8 cellular contexts compared by ENCODE assay signal in genomic region chr16:85799497-85800320, GRCh38. TPM values are rescaled to one million over a fixed set of nuclear protein-coding genes. Genes with fewer than 3 reads are reported as not detected.
A peak's percentile ranks its signal among the peaks of the same experiment; 100 is the strongest.
DNase-seq lines count a peak whose midpoint lies in the region; ATAC-seq, FAIRE-seq and TF ChIP-seq lines count a peak whose summit lies in the region.

TSS of gene COX4I1 (plus strand) at chr16:85799695. CDS start at chr16:85801206, 1,511 bp downstream.
TSS of gene EMC8 (minus strand) at chr16:85799544. CDS start at chr16:85799295, 249 bp downstream.

- H3K9me3 Mint-ChIP-seq in activated naive CD8-positive, alpha-beta T cell treated with anti-CD3 and anti-CD28 coated beads, Interleukin-2, amount 50 U/mL, for 24 hours = no peaks in the 10 kb centered on the region

- peaks cover 46% of the 10 kb centered on the region for H3K79me2 ChIP-seq in parathyroid adenoma

- DNase-seq in GM12891 (ENCODE audit: insufficient read length, low spot score) = peak; percentile 96
- DNase-seq in NCI-H1417 treated with DMSO at 0.1 percent for 48 hours (lab: John Stamatoyannopoulos, UW) = peak; percentile 24
- DNase-seq in SW480 (ENCODE audit: low spot score) = peak; percentile 88
- DNase-seq in activated naive CD8-positive, alpha-beta T cell treated with anti-CD3 and anti-CD28 coated beads, Interleukin-2, amount 50 U/mL, for 24 hours = peak; percentile 96
- peak; percentile 94 to 96 for DNase-seq in cardiac muscle cell (ENCODE audit: low read depth in 1 of 2, low spot score in 1 of 2)
- peak; percentile 90 to 97 for DNase-seq in tibial artery

- H3K9ac ChIP-seq in parathyroid adenoma = peak within 1 kb of the TSS; percentile 82

- TF ChIP-seq CTCF in cardiac muscle cell (IDR thresholded peaks at IDR 0.05; ENCODE audit: low read depth, low read length) (no peak), parathyroid adenoma (IDR thresholded peaks at IDR 0.05) (no peak), tibial artery (IDR thresholded peaks at IDR 0.05) (no peak)

- peak; percentile 95 for FAIRE-seq in GM12891 (lab: Jason Lieb, UNC)

- H3K4me3 ChIP-seq in cardiac muscle cell = peak within 1 kb of the TSS; percentile 100
- H3K4me3 ChIP-seq in parathyroid adenoma (ENCODE audit: low read depth, low read length) = peak within 1 kb of the TSS; percentile 67
- H3K4me3 ChIP-seq in tibial artery = peak within 1 kb of the TSS; percentile 89 to 93

- peak within 1 kb of the TSS; percentile 98 for H3K27ac ChIP-seq in cardiac muscle cell
- peak within 1 kb of the TSS; percentile 80 for H3K27ac ChIP-seq in parathyroid adenoma
- peak within 1 kb of the TSS; percentile 79 to 86 for H3K27ac ChIP-seq in tibial artery

- no peaks in the 10 kb centered on the region for H3K27me3 Mint-ChIP-seq in activated naive CD8-positive, alpha-beta T cell treated with anti-CD3 and anti-CD28 coated beads, Interleukin-2, amount 50 U/mL, for 24 hours

- H2AFZ ChIP-seq in parathyroid adenoma = peak within 1 kb of the TSS; percentile 76

- H3K4me2 ChIP-seq in parathyroid adenoma (ENCODE audit: low read length) = peak within 1 kb of the TSS; percentile 87

- H3K27me3 ChIP-seq in cardiac muscle cell = no peaks in the 10 kb centered on the region
- H3K27me3 ChIP-seq in parathyroid adenoma (ENCODE audit: control insufficient read depth, insufficient read depth, low read length) = no peaks in the 10 kb centered on the region
- H3K27me3 ChIP-seq in tibial artery = no peaks in the 10 kb centered on the region

- ATAC-seq in HG02798 (IDR thresholded peaks at IDR 0.05; ENCODE audit: poor library complexity, unreplicated experiment) = peak; percentile 90
- ATAC-seq in activated naive CD8-positive, alpha-beta T cell treated with anti-CD3 and anti-CD28 coated beads, Interleukin-2, amount 50 U/mL, for 24 hours = peak; percentile 92

- H3K9me3 ChIP-seq in cardiac muscle cell (ENCODE audit: low read depth) (no peaks in the 10 kb centered on the region), parathyroid adenoma (ENCODE audit: control insufficient read depth, low read length) (no peaks in the 10 kb centered on the region), tibial artery (no peaks in the 10 kb centered on the region)

- intact Hi-C loops in tibial artery (cut with DNase I; ENCODE audit: low total_unique reads) = no loop called here

- peak within 1 kb of the TSS; percentile 88 for H3K4me3 Mint-ChIP-seq in activated naive CD8-positive, alpha-beta T cell treated with anti-CD3 and anti-CD28 coated beads, Interleukin-2, amount 50 U/mL, for 24 hours

- TF ChIP-seq POLR2A in GM12891 (IDR thresholded peaks at IDR 0.05; ENCODE audit: low read depth, low read length) = peak; percentile 81

- peaks cover 50% of the 10 kb centered on the region for H3K36me3 Mint-ChIP-seq in activated naive CD8-positive, alpha-beta T cell treated with anti-CD3 and anti-CD28 coated beads, Interleukin-2, amount 50 U/mL, for 24 hours (ENCODE audit: low read depth)

- H3K4me1 Mint-ChIP-seq in activated naive CD8-positive, alpha-beta T cell treated with anti-CD3 and anti-CD28 coated beads, Interleukin-2, amount 50 U/mL, for 24 hours = peaks cover 55% of the 10 kb centered on the region

- H3K27ac Mint-ChIP-seq in activated naive CD8-positive, alpha-beta T cell treated with anti-CD3 and anti-CD28 coated beads, Interleukin-2, amount 50 U/mL, for 24 hours = peak within 1 kb of the TSS; percentile 86

- H3K4me1 ChIP-seq in cardiac muscle cell (ENCODE audit: low read depth) (peaks cover 7% of the 10 kb centered on the region), parathyroid adenoma (peaks cover 17% of the 10 kb centered on the region), tibial artery (peaks cover 0 to 34% (median 22%) of the 10 kb centered on the region in 4 donors)

- H3K36me3 ChIP-seq in cardiac muscle cell (peaks cover 30% of the 10 kb centered on the region), parathyroid adenoma (ENCODE audit: control insufficient read depth, insufficient read depth, low read length) (no peaks in the 10 kb centered on the region), tibial artery (peaks cover 23 to 54% (median 39%) of the 10 kb centered on the region in 3 donors)

TF ChIP-seq in GM12891, 5 proteins besides CTCF, POLR2A, EP300 and RAD21:
- TF ChIP-seq TAF1 (IDR thresholded peaks at IDR 0.05; ENCODE audit: low read depth, low read length) = peak; percentile 71
- no peak for TF ChIP-seq PAX5 (IDR thresholded peaks at IDR 0.05; ENCODE audit: insufficient read depth, low read length, severe bottlenecking)
- peak; percentile 87 for TF ChIP-seq POLR2AphosphoS5 (IDR thresholded peaks at IDR 0.05; ENCODE audit: low read depth, low read length)

RNA-seq across cellular contexts. Expression of gene COX4I1, which starts in this region (rescaled TPM):
- polyA plus RNA-seq in GM12891 (2012; ENCODE audit: low read depth, missing spikeins) = 931 TPM
- total RNA-seq in cardiac muscle cell = 743 and 833 TPM in 2 replicates
- polyA plus RNA-seq in cardiac muscle cell = 856 and 1,231 TPM in 2 replicates

RNA-seq across cellular contexts. Expression of gene EMC8, which starts in this region (rescaled TPM):
- polyA plus RNA-seq in GM12891 (2012; ENCODE audit: low read depth, missing spikeins) = 15.3 TPM
- 42.8 and 48.3 TPM in 2 replicates for total RNA-seq in cardiac muscle cell
- polyA plus RNA-seq in cardiac muscle cell = 45.2 and 54.8 TPM in 2 replicates

Comparison
In these comparisons a context has a peak if more than half of its experiments do, and no peak if none do; other contexts are left out.
1. Peak in every context shown above with its lines: DNase-seq, ATAC-seq, H3K4me3 ChIP-seq and H3K27ac ChIP-seq.
2. DNase-seq: peak in every context shown above with its lines; median percentile 96 in GM12891; 96 in activated naive CD8-positive, alpha-beta T cell treated with anti-CD3 and anti-CD28 coated beads, Interleukin-2, amount 50 U/mL, for 24 hours; 95 in cardiac muscle cell; 94 in tibial artery; 88 in SW480; 24 in NCI-H1417 treated with DMSO at 0.1 percent for 48 hours.